ENCODE assay signal across 7 cellular contexts in the genomic region with DNA sequence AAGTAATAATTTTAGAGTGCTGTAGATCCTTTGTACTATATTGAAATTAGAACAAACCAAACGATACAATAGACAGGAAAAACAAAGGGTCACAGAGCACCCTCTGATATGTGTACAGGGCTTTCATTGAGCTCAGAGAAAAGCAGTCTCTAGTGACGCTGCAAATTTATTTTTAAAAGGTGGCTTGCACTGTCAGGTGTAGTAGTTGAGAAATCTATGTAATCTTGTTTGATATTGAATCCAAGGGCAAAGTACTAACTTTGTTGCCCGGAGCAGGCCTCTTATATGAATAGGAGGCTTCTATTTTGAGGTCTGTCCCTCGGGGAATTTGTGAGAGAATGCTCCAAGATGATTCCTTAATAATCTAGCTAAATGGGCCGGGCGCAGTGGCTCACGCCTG.
"Had no signal": no experiment of that assay in that cellular context is flagged by ENCODE, and none has a peak within 500 bp of the region (broad histone marks: within the 10 kb centered on the region; RNA-seq: fewer than 3 reads in every experiment).

No MANE protein-coding gene starts in this region.

- H3K27ac ChIP-seq: GM23248 had no signal

- ATAC-seq: HCT116 had no signal

- H3K4me1 ChIP-seq: HAP-1 had no signal

- H3K36me3 ChIP-seq: HAP-1 had no signal

- H2AFZ ChIP-seq: GM23248 had no signal

- H3K4me3 ChIP-seq: GM23248, HAP-1 had no signal

- DNase-seq: GM23248, GOT3, H7, HFFc6, KBM-7 had no signal

- H3K9me3 ChIP-seq: HAP-1 had no signal
